In the genomic region with DNA sequence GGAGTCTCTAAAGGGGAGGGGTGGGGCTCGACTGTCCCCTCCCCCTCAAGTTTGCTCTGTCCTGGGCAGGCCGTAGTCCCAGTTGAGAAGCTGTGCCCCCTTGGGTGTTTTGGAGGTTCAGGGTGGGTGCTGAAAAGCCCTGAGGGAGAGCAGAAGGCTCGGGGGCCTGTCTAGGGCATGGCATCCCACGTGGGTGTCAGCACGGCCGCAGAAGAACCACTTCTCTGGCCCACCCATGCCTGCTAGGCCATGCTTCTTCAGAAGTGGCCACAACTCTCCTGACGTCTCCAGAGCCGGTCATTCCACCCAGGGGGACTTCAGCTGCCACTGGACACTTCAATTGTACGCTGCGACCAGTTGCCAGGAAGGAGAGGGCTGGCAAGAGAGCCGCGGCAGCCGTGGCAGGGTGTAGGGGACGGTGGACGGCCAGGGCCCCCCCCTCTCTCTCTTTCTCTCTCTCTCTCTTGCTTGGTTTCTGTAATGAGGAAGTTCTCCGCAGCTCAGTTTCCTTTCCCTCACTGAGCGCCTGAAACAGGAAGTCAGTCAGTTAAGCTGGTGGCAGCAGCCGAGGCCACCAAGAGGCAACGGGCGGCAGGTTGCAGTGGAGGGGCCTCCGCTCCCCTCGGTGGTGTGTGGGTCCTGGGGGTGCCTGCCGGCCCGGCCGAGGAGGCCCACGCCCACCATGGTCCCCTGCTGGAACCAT, we compare ENCODE assay signal across 8 cellular contexts. TPM values are rescaled to one million over a fixed set of nuclear protein-coding genes. Genes with fewer than 3 reads are reported as not detected.
A peak's percentile ranks its signal among the peaks of the same experiment; 100 is the strongest.
DNase-seq lines count a peak whose midpoint lies in the region; ATAC-seq lines count a peak whose summit lies in the region.

Gene INPP5D, plus strand, starts transcription at position 546 of the 703 bp plus-strand sequence. Its CDS starts 137 bp downstream, at position 683.

- peak within 1 kb of the TSS; percentile 98 for H3K27ac Mint-ChIP-seq in activated CD4-positive, alpha-beta T cell treated with anti-CD3 and anti-CD28 coated beads, Interleukin-2, amount 10 ng/mL, durations not matched to agents 7 days and 5 days

- H3K4me1 Mint-ChIP-seq in activated CD4-positive, alpha-beta T cell treated with anti-CD3 and anti-CD28 coated beads, Interleukin-2, amount 10 ng/mL, durations not matched to agents 7 days and 5 days = peaks cover 38% of the 10 kb centered on the region

- H3K27me3 ChIP-seq in effector memory CD4-positive, alpha-beta T cell (replicated peaks; ENCODE audit: control insufficient read depth, insufficient read depth, low read length, poor library complexity, severe bottlenecking) = no peaks in the 10 kb centered on the region

- H3K4me3 ChIP-seq in effector memory CD4-positive, alpha-beta T cell (ENCODE audit: insufficient read depth, low read depth, low read length, poor library complexity, severe bottlenecking) = peak within 1 kb of the TSS; percentile 63

- DNase-seq in AML-193 (lab: John Stamatoyannopoulos, UW) (peak; percentile 84 to 91), HT-29 (ENCODE audit: low spot score) (peak; percentile 71), pulmonary artery endothelial cell (ENCODE audit: low read depth, low spot score) (no peak), superior temporal gyrus (ENCODE audit: extremely low spot score) (no peak)
- DNase-seq in activated CD4-positive, alpha-beta T cell treated with anti-CD3 and anti-CD28 coated beads, Interleukin-2, amount 10 ng/mL, durations not matched to agents 7 days and 5 days = peak; percentile 85
- DNase-seq in effector memory CD4-positive, alpha-beta T cell = peak; percentile 61 to 68 (median 61)

- peaks cover 39% of the 10 kb centered on the region for H3K36me3 Mint-ChIP-seq in activated CD4-positive, alpha-beta T cell treated with anti-CD3 and anti-CD28 coated beads, Interleukin-2, amount 10 ng/mL, durations not matched to agents 7 days and 5 days (ENCODE audit: low read depth)

- H3K27me3 Mint-ChIP-seq in activated CD4-positive, alpha-beta T cell treated with anti-CD3 and anti-CD28 coated beads, Interleukin-2, amount 10 ng/mL, durations not matched to agents 7 days and 5 days = peaks cover under 1% of the 10 kb centered on the region

- no peaks in the 10 kb centered on the region for H3K9me3 Mint-ChIP-seq in activated CD4-positive, alpha-beta T cell treated with anti-CD3 and anti-CD28 coated beads, Interleukin-2, amount 10 ng/mL, durations not matched to agents 7 days and 5 days

- POLR2A ChIA-PET in activated CD4-positive, alpha-beta T cell treated with anti-CD3 and anti-CD28 coated beads, Interleukin-2, amount 10 ng/mL, durations not matched to agents 7 days and 5 days (lab: Charles Lee) = interaction anchor here (0.7 to 2.3 kb wide), 4 partner anchors 16 to 194 kb away, joined by 3 to 19 read pairs (median 7); partner anchors contain the start of gene ATG16L1

- no peaks in the 10 kb centered on the region for H3K9me3 ChIP-seq in effector memory CD4-positive, alpha-beta T cell (ENCODE audit: control insufficient read depth, low read length)

- no peaks in the 10 kb centered on the region for H3K36me3 ChIP-seq in effector memory CD4-positive, alpha-beta T cell (ENCODE audit: control insufficient read depth, insufficient read depth, low read length)

- peak within 1 kb of the TSS; percentile 85 for H3K27ac ChIP-seq in effector memory CD4-positive, alpha-beta T cell (ENCODE audit: insufficient read depth, low read length, poor library complexity, severe bottlenecking)

- H3K4me1 ChIP-seq in effector memory CD4-positive, alpha-beta T cell (ENCODE audit: control insufficient read depth, insufficient read depth, low read length, poor library complexity, severe bottlenecking) = peaks cover 40% of the 10 kb centered on the region

- H3K4me3 Mint-ChIP-seq in activated CD4-positive, alpha-beta T cell treated with anti-CD3 and anti-CD28 coated beads, Interleukin-2, amount 10 ng/mL, durations not matched to agents 7 days and 5 days = peak within 1 kb of the TSS; percentile 96

- CTCF ChIA-PET in activated CD4-positive, alpha-beta T cell treated with anti-CD3 and anti-CD28 coated beads, Interleukin-2, amount 10 ng/mL, durations not matched to agents 7 days and 5 days (lab: Charles Lee) = interaction anchor here (0.6 to 6.4 kb wide), 15 partner anchors 8 to 533 kb away, joined by 3 to 57 read pairs (median 4); partner anchors contain the start of gene ATG16L1

- peak; percentile 37 for ATAC-seq in GM19397 (IDR thresholded peaks at IDR 0.05; ENCODE audit: unreplicated experiment)
- no peak for ATAC-seq in GM21717 (IDR thresholded peaks at IDR 0.05; ENCODE audit: unreplicated experiment)

RNA-seq across cellular contexts. Expression of gene INPP5D, which starts in this region (rescaled TPM):
- 26.9 and 28.6 TPM in 2 replicates for total RNA-seq in HT-29 (2014; rRNA removed; shearing (Covaris generic))
- total RNA-seq in activated CD4-positive, alpha-beta T cell treated with anti-CD3 and anti-CD28 coated beads, Interleukin-2, amount 10 ng/mL, durations not matched to agents 7 days and 5 days = 100 to 1,000 TPM; 121 to 138 TPM
- 19.8 and 27.2 TPM in 2 replicates for total RNA-seq in pulmonary artery endothelial cell

Comparison
In these comparisons a context has a peak if more than half of its experiments do, and no peak if none do; other contexts are left out.
1. DNase-seq: peak in AML-193 (2 of 2), HT-29 (single experiment), activated CD4-positive, alpha-beta T cell treated with anti-CD3 and anti-CD28 coated beads, Interleukin-2, amount 10 ng/mL, durations not matched to agents 7 days and 5 days (single experiment) and effector memory CD4-positive, alpha-beta T cell (3 of 3); none in pulmonary artery endothelial cell (single experiment) and superior temporal gyrus (single experiment).